ENCODE assay signal across 9 cellular contexts in genomic region chr9:2013688-2014087, GRCh38. TPM values are rescaled to one million over a fixed set of nuclear protein-coding genes. Genes with fewer than 3 reads are reported as not detected.
DNase-seq lines count a peak whose midpoint lies in the region; ATAC-seq and TF ChIP-seq lines count a peak whose summit lies in the region.
"Had no signal": no experiment of that assay in that cellular context is flagged by ENCODE, and none has a peak within 500 bp of the region (broad histone marks: within the 10 kb centered on the region; RNA-seq: fewer than 3 reads in every experiment).

No MANE protein-coding gene starts in this region.

- no peak for TF ChIP-seq CTCF in activated CD8-positive, alpha-beta T cell treated with anti-CD3 and anti-CD28 coated beads for 36 hours (IDR thresholded peaks at IDR 0.05)

- no peaks in the 10 kb centered on the region for H3K9me3 Mint-ChIP-seq in activated CD4-positive, alpha-beta T cell treated with anti-CD3 and anti-CD28 coated beads, Interleukin-2, amount 10 ng/mL, durations not matched to agents 7 days and 5 days
- no peaks in the 10 kb centered on the region for H3K9me3 Mint-ChIP-seq in activated CD8-positive, alpha-beta T cell treated with anti-CD3 and anti-CD28 coated beads for 36 hours

- POLR2A ChIA-PET in activated CD4-positive, alpha-beta T cell treated with anti-CD3 and anti-CD28 coated beads, Interleukin-2, amount 10 ng/mL, durations not matched to agents 7 days and 5 days (lab: Charles Lee), result no interaction called here
- POLR2A ChIA-PET in activated CD8-positive, alpha-beta T cell treated with anti-CD3 and anti-CD28 coated beads for 36 hours (lab: Charles Lee), result interaction anchor here (1.5 to 4.3 kb wide), 3 partner anchors 14 to 41 kb away, joined by 3 to 28 read pairs (median 21); no protein-coding TSS in a partner anchor

- H3K27ac Mint-ChIP-seq in activated CD4-positive, alpha-beta T cell treated with anti-CD3 and anti-CD28 coated beads, Interleukin-2, amount 10 ng/mL, durations not matched to agents 7 days and 5 days, result peak overlapping the region; percentile 98
- H3K27ac Mint-ChIP-seq in activated CD8-positive, alpha-beta T cell treated with anti-CD3 and anti-CD28 coated beads for 36 hours, result no peak overlapping the region

- peak overlapping the region; percentile 100 for H3K4me3 Mint-ChIP-seq in activated CD4-positive, alpha-beta T cell treated with anti-CD3 and anti-CD28 coated beads, Interleukin-2, amount 10 ng/mL, durations not matched to agents 7 days and 5 days
- H3K4me3 Mint-ChIP-seq in activated CD8-positive, alpha-beta T cell treated with anti-CD3 and anti-CD28 coated beads for 36 hours, result peak overlapping the region; percentile 89

- CTCF ChIA-PET in activated CD4-positive, alpha-beta T cell treated with anti-CD3 and anti-CD28 coated beads, Interleukin-2, amount 10 ng/mL, durations not matched to agents 7 days and 5 days (lab: Charles Lee), result no interaction called here
- CTCF ChIA-PET in activated CD8-positive, alpha-beta T cell treated with anti-CD3 and anti-CD28 coated beads for 36 hours (lab: Charles Lee), result interaction anchor here (0.7 to 2.3 kb wide), 3 partner anchors 13 to 1543 kb away, joined by 3 to 8 read pairs (median 3); no protein-coding TSS in a partner anchor

- no peak for ATAC-seq in activated CD8-positive, alpha-beta T cell treated with anti-CD3 and anti-CD28 coated beads for 36 hours
- no peak for ATAC-seq in HG02885 (IDR thresholded peaks at IDR 0.05; ENCODE audit: poor library complexity, unreplicated experiment)

- no peak for DNase-seq in activated CD4-positive, alpha-beta T cell treated with anti-CD3 and anti-CD28 coated beads, Interleukin-2, amount 10 ng/mL, durations not matched to agents 7 days and 5 days
- no peak for DNase-seq in activated CD4-positive, alpha-beta T cell treated with anti-CD3 and anti-CD28 coated beads, Interleukin-2, amount 50 U/mL, for 1 hour
- DNase-seq in activated CD8-positive, alpha-beta T cell treated with anti-CD3 and anti-CD28 coated beads for 36 hours, result no peak
- peak; percentile 34 for DNase-seq in hepatic stellate cell (ENCODE audit: low spot score)
- peak; percentile 67 for DNase-seq in stromal cell of bone marrow (ENCODE audit: low read depth)
- DNase-seq in SW 1271 (lab: John Stamatoyannopoulos, UW), result no peak
- no peak for DNase-seq in inferior parietal cortex (ENCODE audit: extremely low spot score)
- DNase-seq: stimulated activated naive CD4-positive, alpha-beta T cell treated with Interleukin-2 at 50 U/mL for 16 hours had no signal

- H3K27me3 Mint-ChIP-seq in activated CD4-positive, alpha-beta T cell treated with anti-CD3 and anti-CD28 coated beads, Interleukin-2, amount 10 ng/mL, durations not matched to agents 7 days and 5 days, result peaks cover 4% of the 10 kb centered on the region
- H3K27me3 Mint-ChIP-seq in activated CD8-positive, alpha-beta T cell treated with anti-CD3 and anti-CD28 coated beads for 36 hours, result no peaks in the 10 kb centered on the region

- intact Hi-C loops in activated CD8-positive, alpha-beta T cell treated with anti-CD3 and anti-CD28 coated beads for 36 hours (cut with micrococcal nuclease), result no loop called here

- H3K4me1 Mint-ChIP-seq in activated CD4-positive, alpha-beta T cell treated with anti-CD3 and anti-CD28 coated beads, Interleukin-2, amount 10 ng/mL, durations not matched to agents 7 days and 5 days, result peaks cover 36% of the 10 kb centered on the region
- H3K4me1 Mint-ChIP-seq in activated CD8-positive, alpha-beta T cell treated with anti-CD3 and anti-CD28 coated beads for 36 hours (ENCODE audit: low read depth), result peaks cover 33% of the 10 kb centered on the region

- H3K36me3 Mint-ChIP-seq in activated CD4-positive, alpha-beta T cell treated with anti-CD3 and anti-CD28 coated beads, Interleukin-2, amount 10 ng/mL, durations not matched to agents 7 days and 5 days (ENCODE audit: low read depth), result peaks cover 11% of the 10 kb centered on the region
- peaks cover 6% of the 10 kb centered on the region for H3K36me3 Mint-ChIP-seq in activated CD8-positive, alpha-beta T cell treated with anti-CD3 and anti-CD28 coated beads for 36 hours (ENCODE audit: low read depth)

RNA-seq across cellular contexts. Expression of gene SMARCA2, which starts 1.5 kb away (rescaled TPM):
- 100 to 1,000 TPM; 264 to 274 TPM for total RNA-seq in activated CD4-positive, alpha-beta T cell treated with anti-CD3 and anti-CD28 coated beads, Interleukin-2, amount 10 ng/mL, durations not matched to agents 7 days and 5 days
- 10 to 100 TPM; 94.7 to 99.4 TPM for total RNA-seq in activated CD8-positive, alpha-beta T cell treated with anti-CD3 and anti-CD28 coated beads for 36 hours

Comparison
In these comparisons a context has a peak if more than half of its experiments do, and no peak if none do; other contexts are left out.
1. DNase-seq: peak in hepatic stellate cell (single experiment) and stromal cell of bone marrow (single experiment); none in activated CD4-positive, alpha-beta T cell treated with anti-CD3 and anti-CD28 coated beads, Interleukin-2, amount 10 ng/mL, durations not matched to agents 7 days and 5 days (single experiment), activated CD4-positive, alpha-beta T cell treated with anti-CD3 and anti-CD28 coated beads, Interleukin-2, amount 50 U/mL, for 1 hour (single experiment), activated CD8-positive, alpha-beta T cell treated with anti-CD3 and anti-CD28 coated beads for 36 hours (single experiment), SW 1271 (0 of 2) and inferior parietal cortex (single experiment).